ENCODE assay signal across 8 cellular contexts in genomic region chr3:120093923-120094775, GRCh38. TPM values are rescaled to one million over a fixed set of nuclear protein-coding genes. Genes with fewer than 3 reads are reported as not detected.
DNase-seq lines count a peak whose midpoint lies in the region; ATAC-seq and TF ChIP-seq lines count a peak whose summit lies in the region.

Gene GSK3B, minus strand, starts transcription at chr3:120094447. Its CDS starts 1,013 bp downstream, at chr3:120093434.

- H3K36me3 Mint-ChIP-seq in IgD-negative memory B cell: peaks cover 4% of the 10 kb centered on the region
- H3K36me3 Mint-ChIP-seq in activated naive CD8-positive, alpha-beta T cell treated with anti-CD3 and anti-CD28 coated beads, Interleukin-2, amount 10 ng/mL, durations not matched to agents 7 days and 5 days: peaks cover 10% of the 10 kb centered on the region
- peaks cover 4% of the 10 kb centered on the region for H3K36me3 Mint-ChIP-seq in progenitor cell of endocrine pancreas (ENCODE audit: insufficient read depth)

- no peak within 1 kb of the TSS for H3K4me3 Mint-ChIP-seq in IgD-negative memory B cell
- H3K4me3 Mint-ChIP-seq in activated naive CD8-positive, alpha-beta T cell treated with anti-CD3 and anti-CD28 coated beads, Interleukin-2, amount 10 ng/mL, durations not matched to agents 7 days and 5 days: no peak within 1 kb of the TSS
- no peak within 1 kb of the TSS for H3K4me3 Mint-ChIP-seq in progenitor cell of endocrine pancreas (ENCODE audit: low read depth)

- DNase-seq in DMS79 treated with DMSO at 0.1 percent for 48 hours (lab: John Stamatoyannopoulos, UW) (peak; percentile 67), SK-N-MC (ENCODE audit: low read depth, low spot score) (no peak), Right ventricle myocardium inferior (ENCODE audit: missing footprints) (peak; percentile 98), progenitor cell of endocrine pancreas (ENCODE audit: low spot score, unreplicated experiment) (peak; percentile 61), uterus (peak; percentile 77 to 100)
- DNase-seq in activated naive CD8-positive, alpha-beta T cell treated with anti-CD3 and anti-CD28 coated beads, Interleukin-2, amount 10 ng/mL, durations not matched to agents 7 days and 5 days: no peak

- no peaks in the 10 kb centered on the region for H3K27me3 Mint-ChIP-seq in IgD-negative memory B cell
- H3K27me3 Mint-ChIP-seq in activated naive CD8-positive, alpha-beta T cell treated with anti-CD3 and anti-CD28 coated beads, Interleukin-2, amount 10 ng/mL, durations not matched to agents 7 days and 5 days: no peaks in the 10 kb centered on the region
- no peaks in the 10 kb centered on the region for H3K27me3 Mint-ChIP-seq in progenitor cell of endocrine pancreas

- no peaks in the 10 kb centered on the region for H3K4me1 ChIP-seq in uterus

- no peaks in the 10 kb centered on the region for H3K27me3 ChIP-seq in uterus

- H3K36me3 ChIP-seq in SK-N-MC (ENCODE audit: insufficient read depth, low read length) (no peaks in the 10 kb centered on the region), uterus (no peaks in the 10 kb centered on the region)

- ATAC-seq in GM21526 (IDR thresholded peaks at IDR 0.05; ENCODE audit: low FRiP score, unreplicated experiment) (peak; percentile 33), Right ventricle myocardium inferior (peak; percentile 90)
- peak; percentile 55 for ATAC-seq in activated naive CD8-positive, alpha-beta T cell treated with anti-CD3 and anti-CD28 coated beads, Interleukin-2, amount 10 ng/mL, durations not matched to agents 7 days and 5 days (ENCODE audit: low read depth)

- H3K9me3 ChIP-seq in SK-N-MC (ENCODE audit: low read depth, low read length): no peaks in the 10 kb centered on the region
- H3K9me3 ChIP-seq in uterus: no peaks in the 10 kb centered on the region

- no peaks in the 10 kb centered on the region for H3K9me3 Mint-ChIP-seq in IgD-negative memory B cell
- H3K9me3 Mint-ChIP-seq in activated naive CD8-positive, alpha-beta T cell treated with anti-CD3 and anti-CD28 coated beads, Interleukin-2, amount 10 ng/mL, durations not matched to agents 7 days and 5 days: no peaks in the 10 kb centered on the region
- no peaks in the 10 kb centered on the region for H3K9me3 Mint-ChIP-seq in progenitor cell of endocrine pancreas (ENCODE audit: low read depth)

- TF ChIP-seq CTCF in progenitor cell of endocrine pancreas (IDR thresholded peaks at IDR 0.05; ENCODE audit: unreplicated experiment): no peak
- TF ChIP-seq CTCF in uterus (IDR thresholded peaks at IDR 0.05): peak in 1 of 4 experiments; percentile 4

- TF ChIP-seq POLR2A in uterus (IDR thresholded peaks at IDR 0.05): peak; percentile 86 to 93

- peak within 1 kb of the TSS; percentile 92 for H3K4me3 ChIP-seq in SK-N-MC
- H3K4me3 ChIP-seq in uterus: peak within 1 kb of the TSS; percentile 82 to 90

- H3K27ac ChIP-seq in SK-N-MC (peak within 1 kb of the TSS; percentile 99), uterus (peak within 1 kb of the TSS; percentile 99 to 100)

- peak within 1 kb of the TSS in 1 of 3 donors; percentile 100 for H3K27ac Mint-ChIP-seq in IgD-negative memory B cell
- no peak within 1 kb of the TSS for H3K27ac Mint-ChIP-seq in activated naive CD8-positive, alpha-beta T cell treated with anti-CD3 and anti-CD28 coated beads, Interleukin-2, amount 10 ng/mL, durations not matched to agents 7 days and 5 days
- H3K27ac Mint-ChIP-seq in progenitor cell of endocrine pancreas: no peak within 1 kb of the TSS

- H3K9ac ChIP-seq in SK-N-MC (ENCODE audit: insufficient read length): peak within 1 kb of the TSS; percentile 99

- intact Hi-C loops in Right ventricle myocardium inferior (cut with DNase I): loop anchor here (2.0 to 5.0 kb wide), 4 partner anchors 67 to 201 kb away; no protein-coding TSS in a partner anchor
- intact Hi-C loops in uterus (cut with DNase I; ENCODE audit: low total_unique reads): no loop called here

- H3K4me1 Mint-ChIP-seq in IgD-negative memory B cell (peaks cover 16 to 20% (median 18%) of the 10 kb centered on the region in 3 donors), progenitor cell of endocrine pancreas (ENCODE audit: low read depth) (peaks cover 20% of the 10 kb centered on the region)
- H3K4me1 Mint-ChIP-seq in activated naive CD8-positive, alpha-beta T cell treated with anti-CD3 and anti-CD28 coated beads, Interleukin-2, amount 10 ng/mL, durations not matched to agents 7 days and 5 days: peaks cover 18% of the 10 kb centered on the region

- POLR2A ChIA-PET in activated naive CD8-positive, alpha-beta T cell treated with anti-CD3 and anti-CD28 coated beads, Interleukin-2, amount 10 ng/mL, durations not matched to agents 7 days and 5 days (lab: Charles Lee): interaction anchor here (0.7 to 4.0 kb wide), 20 partner anchors 11 to 631 kb away, joined by 3 to 43 read pairs (median 6); partner anchors contain the start of genes CD80, LRRC58, NDUFB4 and POGLUT1

RNA-seq across cellular contexts. Expression of gene GSK3B, which starts in this region (rescaled TPM):
- polyA plus RNA-seq in IgD-negative memory B cell: 11.5 TPM
- 10 to 100 TPM; 39.8 to 42.6 TPM for total RNA-seq in activated naive CD8-positive, alpha-beta T cell treated with anti-CD3 and anti-CD28 coated beads, Interleukin-2, amount 10 ng/mL, durations not matched to agents 7 days and 5 days
- 40.0 TPM for total RNA-seq in Right ventricle myocardium inferior
- total RNA-seq in progenitor cell of endocrine pancreas: 80.0 and 81.3 TPM in 2 replicates
- 10 to 100 TPM; 13.5 to 53.8 (median 31.3) TPM for total RNA-seq in uterus

Comparison
In these comparisons a context has a peak if more than half of its experiments do, and no peak if none do; other contexts are left out.
1. DNase-seq: peak in DMS79 treated with DMSO at 0.1 percent for 48 hours (single experiment), Right ventricle myocardium inferior (single experiment), progenitor cell of endocrine pancreas (single experiment) and uterus (2 of 2); none in SK-N-MC (single experiment) and activated naive CD8-positive, alpha-beta T cell treated with anti-CD3 and anti-CD28 coated beads, Interleukin-2, amount 10 ng/mL, durations not matched to agents 7 days and 5 days (single experiment).
2. ATAC-seq: peak in every context shown above with its lines; median percentile 90 in Right ventricle myocardium inferior; 55 in activated naive CD8-positive, alpha-beta T cell treated with anti-CD3 and anti-CD28 coated beads, Interleukin-2, amount 10 ng/mL, durations not matched to agents 7 days and 5 days; 33 in GM21526.